ENCODE assay signal across 8 cellular contexts in genomic region chr14:68781161-68782021, GRCh38. TPM values are rescaled to one million over a fixed set of nuclear protein-coding genes. Genes with fewer than 3 reads are reported as not detected.
DNase-seq lines count a peak whose midpoint lies in the region; ATAC-seq and TF ChIP-seq lines count a peak whose summit lies in the region.

No MANE protein-coding gene starts in this region.

- peak in 1 of 2 donors; percentile 11 for ATAC-seq in naive B cell (ENCODE audit: low read depth in 2 of 2)
- no peak for ATAC-seq in sciatic nerve

- H3K4me1 Mint-ChIP-seq in chondrocyte (ENCODE audit: low read depth) (peaks cover 40% of the 10 kb centered on the region), naive B cell (peaks cover 23 to 50% (median 38%) of the 10 kb centered on the region in 3 donors)

- peak overlapping the region; percentile 73 for H3K27ac ChIP-seq in urinary bladder (ENCODE audit: low read depth)

- H3K27me3 Mint-ChIP-seq in chondrocyte (ENCODE audit: low read depth) (no peaks in the 10 kb centered on the region), naive B cell (no peaks in the 10 kb centered on the region)

- 77% methylated on average over 14 of the region's 14 CpGs for WGBS in urinary bladder

- DNase-seq in activated T-cell treated with anti-CD3 and anti-CD28 coated beads, Interleukin-2, amount 50 U/mL, for 1 hour = peak; percentile 68
- DNase-seq in activated T-cell treated with anti-CD3 and anti-CD28 coated beads for 4 hours (no peak), chondrocyte (ENCODE audit: low spot score) (no peak), naive B cell (no peak), NCI-H2029 (lab: John Stamatoyannopoulos, UW) (no peak), sciatic nerve (ENCODE audit: low spot score) (no peak), SW 1271 (lab: John Stamatoyannopoulos, UW) (no peak)

- peaks cover 3% of the 10 kb centered on the region for H3K4me1 ChIP-seq in urinary bladder (ENCODE audit: insufficient read depth)

- TF ChIP-seq CTCF in chondrocyte (IDR thresholded peaks at IDR 0.05) = no peak

- H3K4me3 ChIP-seq in urinary bladder (ENCODE audit: low read depth, low read length) = no peak overlapping the region

- intact Hi-C loops in sciatic nerve (cut with DNase I) = loop anchor here (10.0 kb wide), 1 partner anchor 227 kb away; no protein-coding TSS in a partner anchor

- H3K36me3 ChIP-seq in urinary bladder (ENCODE audit: insufficient read depth) = no peaks in the 10 kb centered on the region

- no peaks in the 10 kb centered on the region for H3K9me3 Mint-ChIP-seq in chondrocyte (ENCODE audit: low read depth)
- H3K9me3 Mint-ChIP-seq in naive B cell = no peaks in the 10 kb centered on the region

- H3K36me3 Mint-ChIP-seq in chondrocyte (ENCODE audit: low read depth) = no peaks in the 10 kb centered on the region
- H3K36me3 Mint-ChIP-seq in naive B cell = no peaks in the 10 kb centered on the region

- H3K4me3 Mint-ChIP-seq in chondrocyte (ENCODE audit: unreplicated experiment) (no peak overlapping the region), naive B cell (peak overlapping the region in 2 of 8 donors; percentile 25 to 47)

- H3K27ac Mint-ChIP-seq in chondrocyte (ENCODE audit: unreplicated experiment) (peak overlapping the region; percentile 60), naive B cell (peak overlapping the region in 4 of 6 donors; percentile 21 to 79 (median 46))

RNA-seq across cellular contexts. Expression of gene ZFP36L1, which starts 11.5 kb away (rescaled TPM):
- total RNA-seq in chondrocyte = 82.5 to 195 TPM (median 180 TPM) in 3 replicates
- polyA plus RNA-seq in naive B cell (ENCODE audit: low read depth in 6 of 6) = 100 to 1,000 TPM in 5 of 6 donors, 10 to 100 TPM in 1; 99.2 to 447 (median 302) TPM
- 82.2 TPM for total RNA-seq in urinary bladder
- polyA plus RNA-seq in urinary bladder = 653 TPM
- total RNA-seq in sciatic nerve = 434 TPM
